ENCODE assay signal across 13 cellular contexts in genomic region chr2:33123216-33123615, GRCh38.
"Had no signal": no experiment of that assay in that cellular context is flagged by ENCODE, and none has a peak within 500 bp of the region (broad histone marks: within the 10 kb centered on the region; RNA-seq: fewer than 3 reads in every experiment).

No MANE protein-coding gene starts in this region.

- H3K27me3 ChIP-seq: gastroesophageal sphincter, pancreas, thyroid gland, uterus had no signal

- H3K4me1 ChIP-seq: gastroesophageal sphincter, pancreas, thyroid gland, uterus had no signal

- H3K9me3 ChIP-seq: gastroesophageal sphincter, pancreas, thyroid gland, uterus had no signal

- H3K4me3 ChIP-seq: gastroesophageal sphincter, pancreas, thyroid gland, uterus had no signal

- ATAC-seq: gastroesophageal sphincter; left lobe of liver; pancreas; stimulated activated memory B cell treated with anti-CD40 and anti-IgM and Interleukin-4, amounts not matched to agents 10 μg/mL and 1 μg/mL and 100 μg/mL, for 72 hours had no signal

- H3K36me3 ChIP-seq: gastroesophageal sphincter, pancreas, thyroid gland, uterus had no signal

- H3K27ac ChIP-seq: gastroesophageal sphincter, pancreas, thyroid gland, uterus had no signal

- DNase-seq: activated CD4-positive, alpha-beta T cell treated with anti-CD3 and anti-CD28 coated beads, Interleukin-2, amount 10 ng/mL, durations not matched to agents 24 days and 14 days; activated CD4-positive, CD25-positive, alpha-beta regulatory T cell; activated CD8-positive, alpha-beta memory T cell treated with anti-CD3 and anti-CD28 coated beads, Interleukin-2, amount 50 U/mL, for 48 hours; activated gamma-delta T cell treated with Interleukin-2 at 50 U/mL for 16 hours; amygdala; islet precursor cell; naive B cell; pancreas; thyroid gland; uterus had no signal
